19 cellular contexts compared by ENCODE assay signal in genomic region chr6:12293234-12293930, GRCh38. TPM values are rescaled to one million over a fixed set of nuclear protein-coding genes. Genes with fewer than 3 reads are reported as not detected.
A peak's percentile ranks its signal among the peaks of the same experiment; 100 is the strongest.
DNase-seq lines count a peak whose midpoint lies in the region; ATAC-seq and TF ChIP-seq lines count a peak whose summit lies in the region.
"Had no signal": no experiment of that assay in that cellular context is flagged by ENCODE, and none has a peak within 500 bp of the region (broad histone marks: within the 10 kb centered on the region; RNA-seq: fewer than 3 reads in every experiment).

No MANE protein-coding gene starts in this region.

- peaks cover 21% of the 10 kb centered on the region for H3K27me3 Mint-ChIP-seq in H9 (ENCODE audit: low read depth)

- H3K36me3 Mint-ChIP-seq in H9 (ENCODE audit: insufficient read depth in 1 of 3, low read depth in 3 of 3), result peaks cover 0 to 31% (median 5%) of the 10 kb centered on the region in 3 experiments; a peak in 3 of 7 replicates
- H3K36me3 Mint-ChIP-seq: CD8-positive, alpha-beta memory T cell had no signal

- no peaks in the 10 kb centered on the region for H3K79me1 ChIP-seq in H9 (ENCODE audit: insufficient read depth, low read depth, low read length, poor library complexity, severe bottlenecking)

- ATAC-seq in gastrocnemius medialis, result no peak
- no peak for ATAC-seq in GM21390 (IDR thresholded peaks at IDR 0.05; ENCODE audit: unreplicated experiment)
- no peak for ATAC-seq in HG02763 (IDR thresholded peaks at IDR 0.05; ENCODE audit: unreplicated experiment)

- H2BK12ac ChIP-seq in H9 (ENCODE audit: insufficient read length, low read depth, low read length), result no peak overlapping the region

- H3K27ac Mint-ChIP-seq in H9, result no peak overlapping the region; a peak in 1 of 7 replicates
- H3K27ac Mint-ChIP-seq: CD8-positive, alpha-beta memory T cell; IgD-negative memory B cell had no signal

- H2AFZ ChIP-seq in H9 (ENCODE audit: low read length), result no peak overlapping the region

- H3K4me1 ChIP-seq in ascending aorta (peaks cover 8 to 39% of the 10 kb centered on the region in 2 donors), gastrocnemius medialis (peaks cover 3 to 7% of the 10 kb centered on the region in 2 donors), H9 (ENCODE audit: insufficient read depth, low read length) (no peaks in the 10 kb centered on the region; the same call in 1 of the 2 replicates), ovary (ENCODE audit: insufficient read depth) (no peaks in the 10 kb centered on the region)

- H3K27ac ChIP-seq in ascending aorta (peak overlapping the region; percentile 58 to 85), gastrocnemius medialis (no peak overlapping the region), H9 (ENCODE audit: insufficient read length, low read depth, low read length) (no peak overlapping the region), ovary (no peak overlapping the region)
- H3K27ac ChIP-seq: HL-60 had no signal

- no peak overlapping the region for H2BK5ac ChIP-seq in H9 (ENCODE audit: insufficient read length, low read length)

- TF ChIP-seq CTCF in AG10803 (conservative IDR thresholded peaks at IDR 0.05; ENCODE audit: low read length), result no peak
- no peak for TF ChIP-seq CTCF in ascending aorta (IDR thresholded peaks at IDR 0.05)
- TF ChIP-seq CTCF in gastrocnemius medialis (IDR thresholded peaks at IDR 0.05 in 4 of 5, conservative IDR thresholded peaks at IDR 0.05 in 1 of 5), result no peak
- TF ChIP-seq CTCF in H9 (conservative IDR thresholded peaks at IDR 0.05), result no peak
- no peak for TF ChIP-seq CTCF in ovary (IDR thresholded peaks at IDR 0.05)

- H3K18ac ChIP-seq in H9 (ENCODE audit: insufficient read length, low read depth, low read length), result no peak overlapping the region

- H4K5ac ChIP-seq in H9 (ENCODE audit: insufficient read length, low read depth, low read length), result no peak overlapping the region

- H2AK5ac ChIP-seq in H9 (ENCODE audit: insufficient read length, low read length), result no peak overlapping the region

- no peak overlapping the region for H4K8ac ChIP-seq in H9 (replicated peaks; ENCODE audit: insufficient read length, low read depth, low read length)

- no peaks in the 10 kb centered on the region for H3K27me3 ChIP-seq in ascending aorta
- H3K27me3 ChIP-seq in gastrocnemius medialis, result peaks cover 7 to 14% (median 12%) of the 10 kb centered on the region in 3 donors
- H3K27me3 ChIP-seq in H9 (ENCODE audit: insufficient read depth, low read length), result no peaks in the 10 kb centered on the region; the same call in 1 of the 2 replicates
- H3K27me3 ChIP-seq in ovary, result no peaks in the 10 kb centered on the region

- no peak overlapping the region for H2BK120ac ChIP-seq in H9 (ENCODE audit: low read depth, low read length, poor library complexity, severe bottlenecking)

- H3K9me3 Mint-ChIP-seq in H9, result no peaks in the 10 kb centered on the region; a peak in 1 of 5 replicates
- H3K9me3 Mint-ChIP-seq: CD8-positive, alpha-beta memory T cell; IgD-negative memory B cell; neural crest cell had no signal

- TF ChIP-seq EP300 in ovary (IDR thresholded peaks at IDR 0.05), result no peak

- H3K4ac ChIP-seq in H9 (ENCODE audit: low read depth, low read length), result no peak overlapping the region

- H3K4me3 ChIP-seq in AG10803 (ENCODE audit: low read length) (no peak overlapping the region), ascending aorta (peak overlapping the region in 1 of 2 donors; percentile 69), gastrocnemius medialis (peak overlapping the region in 3 of 4 donors; percentile 46 to 61 (median 55)), ovary (no peak overlapping the region)

- H3K79me2 ChIP-seq in H9 (ENCODE audit: insufficient read depth, low read length), result no peaks in the 10 kb centered on the region

- peaks cover 45 to 51% of the 10 kb centered on the region in 2 experiments for H3K4me1 Mint-ChIP-seq in H9

- H3K36me3 ChIP-seq in ascending aorta, result no peaks in the 10 kb centered on the region
- no peaks in the 10 kb centered on the region for H3K36me3 ChIP-seq in gastrocnemius medialis
- H3K36me3 ChIP-seq in ovary, result no peaks in the 10 kb centered on the region

- peaks cover 9% of the 10 kb centered on the region for H3K23me2 ChIP-seq in H9 (ENCODE audit: insufficient read length, low read depth, low read length, poor library complexity, severe bottlenecking)

- H3K4me2 ChIP-seq in H9 (ENCODE audit: insufficient read depth, insufficient read length, low read length), result no peak overlapping the region

- H4K20me1 ChIP-seq in H9 (ENCODE audit: control insufficient read depth, insufficient read depth, insufficient read length), result no peaks in the 10 kb centered on the region

- H3K9me3 ChIP-seq in ascending aorta (no peaks in the 10 kb centered on the region), gastrocnemius medialis (no peaks in the 10 kb centered on the region), H9 (ENCODE audit: control insufficient read depth, low read depth, low read length) (no peaks in the 10 kb centered on the region), ovary (no peaks in the 10 kb centered on the region)

- H4K91ac ChIP-seq in H9 (ENCODE audit: insufficient read length, low read depth, low read length), result no peak overlapping the region

- no peak overlapping the region for H3K9ac ChIP-seq in H9 (ENCODE audit: extremely low read depth, insufficient read length, low read length)

- H2BK20ac ChIP-seq in H9 (ENCODE audit: low read depth, low read length, poor library complexity, severe bottlenecking), result no peak overlapping the region

- H3K56ac ChIP-seq in H9 (ENCODE audit: insufficient read length, low read depth, low read length), result no peak overlapping the region

- intact Hi-C loops in ascending aorta (cut with DNase I) (loop anchor here (5.0 to 10.0 kb wide), 5 partner anchors 91 to 706 kb away; partner anchors contain the start of gene HIVEP1), gastrocnemius medialis (cut with DNase I; ENCODE audit: low total_unique reads) (loop anchor here (10.0 kb wide), 1 partner anchor 311 kb away; no protein-coding TSS in a partner anchor), ovary (cut with DNase I) (loop anchor here in 1 of 4 donors (10.0 kb wide), 1 partner anchor 311 kb away; no protein-coding TSS in a partner anchor)

- in situ Hi-C loops in gastrocnemius medialis (cut with MboI; ENCODE audit: low sequenced_read_pairs in 4 of 4), result no loop called here

- no CpG with 5 or more reads among the region's 4 CpGs for WGBS in H9 (ENCODE audit: extremely low coverage, insufficient read length, low lambda C conversion rate)
- WGBS in ovary, 3 donors, result 84 to 87% (median 86%) methylated on average over 4 of the region's 4 CpGs

- no peak overlapping the region for H3T11ph ChIP-seq in H9 (ENCODE audit: low read length)

- no peak for TF ChIP-seq POLR2A in gastrocnemius medialis (IDR thresholded peaks at IDR 0.05)
- TF ChIP-seq POLR2A in ovary (IDR thresholded peaks at IDR 0.05), result no peak

- H2BK15ac ChIP-seq in H9 (ENCODE audit: low read depth, low read length), result no peak overlapping the region

- H3K14ac ChIP-seq in H9 (ENCODE audit: insufficient read depth, low read length), result no peak overlapping the region

- no peak overlapping the region for H3K4me3 Mint-ChIP-seq in H9
- H3K4me3 Mint-ChIP-seq: CD8-positive, alpha-beta memory T cell; IgD-negative memory B cell; neural crest cell had no signal

- DNase-seq in AG10803 (ENCODE audit: low read depth) (peak; percentile 40), ascending aorta (ENCODE audit: low spot score in 2 of 2) (no peak), fibroblast of gingiva (ENCODE audit: low read depth) (peak; percentile 31), gastrocnemius medialis (no peak), H9 (no peak), ovary (no peak)
- DNase-seq: activated CD4-positive, alpha-beta T cell treated with anti-CD3 and anti-CD28 coated beads for 48 hours; CD8-positive, alpha-beta memory T cell; DND-41; head of caudate nucleus; MM.1S; NCI-H1694 treated with DMSO at 0.1 percent for 48 hours; NK-92 treated with Interleukin-12 subunit alpha and Interleukin-12 subunit beta, amount 100 ng/mL, for 24 hours; RPMI8226 had no signal

- no peak overlapping the region for H3K23ac ChIP-seq in H9 (ENCODE audit: insufficient read length, low read depth, low read length)

RNA-seq across cellular contexts. Expression of gene EDN1, which starts 3.2 kb away (rescaled TPM):
- total RNA-seq in ascending aorta, result 27.8 TPM
- 10 to 100 TPM in 1 of 4 donors, 1 to 10 TPM in 3; 7.4 to 12.0 (median 9.3) TPM for total RNA-seq in gastrocnemius medialis
- 2.1 and 2.6 TPM in 2 replicates for total RNA-seq in H9 (2021)
- total RNA-seq in ovary, result 10 to 100 TPM in 1 of 7 donors, 1 to 10 TPM in 5, under 1 TPM in 1; 0.95 to 11.1 (median 3.1) TPM
- 1 to 10 TPM; 2.0 to 8.0 TPM for polyA plus RNA-seq in ovary
- total RNA-seq: neural crest cell had no signal
- polyA plus RNA-seq: CD8-positive, alpha-beta memory T cell; IgD-negative memory B cell had no signal

Comparison
In these comparisons a context has a peak if more than half of its experiments do, and no peak if none do; other contexts are left out.
1. DNase-seq: peak in AG10803 (single experiment) and fibroblast of gingiva (single experiment); none in ascending aorta (0 of 2), gastrocnemius medialis (0 of 2), H9 (single experiment) and ovary (0 of 5).
2. H3K4me3 ChIP-seq: peak in gastrocnemius medialis (3 of 4); none in AG10803 (single experiment) and ovary (single experiment).
3. H3K27ac ChIP-seq: peak in ascending aorta (2 of 2); none in gastrocnemius medialis (0 of 4), H9 (single experiment) and ovary (0 of 2).